1 cellular context compared by ENCODE assay signal in the genomic region with DNA sequence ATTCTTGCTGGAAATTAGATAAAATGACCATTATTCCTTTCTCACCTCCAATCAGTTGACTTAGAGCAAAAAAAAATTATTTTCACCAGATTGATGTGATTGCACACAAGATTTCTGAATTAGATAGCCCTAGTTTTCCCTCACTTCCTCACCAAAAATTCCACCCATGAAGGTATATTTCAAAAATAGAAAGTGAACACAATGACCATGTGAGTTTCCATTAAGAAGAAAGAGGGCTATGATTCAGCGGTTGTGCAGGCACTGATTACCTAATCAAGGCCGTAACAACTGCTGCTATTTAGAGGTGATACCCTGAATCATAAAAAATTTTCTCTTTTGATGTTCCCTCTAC.
TF ChIP-seq lines count a peak whose summit lies in the region.

No MANE protein-coding gene starts in this region.

TF ChIP-seq in GM12878, 131 proteins besides CTCF, POLR2A, EP300 and RAD21 (continued from another document):
- TF ChIP-seq, protein P1, sequence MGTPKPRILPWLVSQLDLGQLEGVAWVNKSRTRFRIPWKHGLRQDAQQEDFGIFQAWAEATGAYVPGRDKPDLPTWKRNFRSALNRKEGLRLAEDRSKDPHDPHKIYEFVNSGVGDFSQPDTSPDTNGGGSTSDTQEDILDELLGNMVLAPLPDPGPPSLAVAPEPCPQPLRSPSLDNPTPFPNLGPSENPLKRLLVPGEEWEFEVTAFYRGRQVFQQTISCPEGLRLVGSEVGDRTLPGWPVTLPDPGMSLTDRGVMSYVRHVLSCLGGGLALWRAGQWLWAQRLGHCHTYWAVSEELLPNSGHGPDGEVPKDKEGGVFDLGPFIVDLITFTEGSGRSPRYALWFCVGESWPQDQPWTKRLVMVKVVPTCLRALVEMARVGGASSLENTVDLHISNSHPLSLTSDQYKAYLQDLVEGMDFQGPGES (IDR thresholded peaks at IDR 0.05): no peak
- TF ChIP-seq SREBF2 (IDR thresholded peaks at IDR 0.05; ENCODE audit: low read length) (no peak), JUNB (IDR thresholded peaks at IDR 0.05) (peak; percentile 65), FOXM1 (IDR thresholded peaks at IDR 0.05; ENCODE audit: low read depth, low read length) (peak; percentile 36; the same call in 1 of the 2 replicates)
- TF ChIP-seq, protein P2, sequence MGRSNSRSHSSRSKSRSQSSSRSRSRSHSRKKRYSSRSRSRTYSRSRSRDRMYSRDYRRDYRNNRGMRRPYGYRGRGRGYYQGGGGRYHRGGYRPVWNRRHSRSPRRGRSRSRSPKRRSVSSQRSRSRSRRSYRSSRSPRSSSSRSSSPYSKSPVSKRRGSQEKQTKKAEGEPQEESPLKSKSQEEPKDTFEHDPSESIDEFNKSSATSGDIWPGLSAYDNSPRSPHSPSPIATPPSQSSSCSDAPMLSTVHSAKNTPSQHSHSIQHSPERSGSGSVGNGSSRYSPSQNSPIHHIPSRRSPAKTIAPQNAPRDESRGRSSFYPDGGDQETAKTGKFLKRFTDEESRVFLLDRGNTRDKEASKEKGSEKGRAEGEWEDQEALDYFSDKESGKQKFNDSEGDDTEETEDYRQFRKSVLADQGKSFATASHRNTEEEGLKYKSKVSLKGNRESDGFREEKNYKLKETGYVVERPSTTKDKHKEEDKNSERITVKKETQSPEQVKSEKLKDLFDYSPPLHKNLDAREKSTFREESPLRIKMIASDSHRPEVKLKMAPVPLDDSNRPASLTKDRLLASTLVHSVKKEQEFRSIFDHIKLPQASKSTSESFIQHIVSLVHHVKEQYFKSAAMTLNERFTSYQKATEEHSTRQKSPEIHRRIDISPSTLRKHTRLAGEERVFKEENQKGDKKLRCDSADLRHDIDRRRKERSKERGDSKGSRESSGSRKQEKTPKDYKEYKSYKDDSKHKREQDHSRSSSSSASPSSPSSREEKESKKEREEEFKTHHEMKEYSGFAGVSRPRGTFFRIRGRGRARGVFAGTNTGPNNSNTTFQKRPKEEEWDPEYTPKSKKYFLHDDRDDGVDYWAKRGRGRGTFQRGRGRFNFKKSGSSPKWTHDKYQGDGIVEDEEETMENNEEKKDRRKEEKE (IDR thresholded peaks at IDR 0.05): no peak
